8 cellular contexts compared by ENCODE assay signal in the genomic region with DNA sequence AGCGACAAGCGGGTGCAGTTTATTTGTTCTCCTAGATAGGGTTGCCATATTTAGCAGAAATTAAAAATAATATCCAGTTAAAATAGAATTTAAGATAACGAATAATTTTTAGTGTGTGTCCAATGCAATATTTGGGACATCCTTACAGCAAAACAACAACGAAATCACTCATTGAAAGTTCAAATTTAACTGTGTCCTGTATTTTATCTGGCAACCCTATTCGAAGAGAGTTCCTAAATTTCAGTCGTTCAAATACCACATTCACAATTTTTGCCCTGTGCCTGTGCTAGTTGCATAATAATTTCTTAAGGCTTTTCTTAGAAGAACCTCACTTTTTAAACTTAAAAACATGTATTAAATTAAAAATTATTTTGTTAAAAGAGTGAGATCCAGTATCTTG. TPM values are rescaled to one million over a fixed set of nuclear protein-coding genes. Genes with fewer than 3 reads are reported as not detected.
DNase-seq lines count a peak whose midpoint lies in the region; ATAC-seq and TF ChIP-seq lines count a peak whose summit lies in the region.

No MANE protein-coding gene starts in this region.

- H3K79me1 ChIP-seq in trophoblast cell (ENCODE audit: low read length) = peaks cover 4% of the 10 kb centered on the region

- TF ChIP-seq POLR2A in esophagus squamous epithelium (IDR thresholded peaks at IDR 0.05) = no peak

- DNase-seq in DND-41 (no peak), SJSA1 (ENCODE audit: low read depth in 1 of 2, low spot score in 2 of 2) (no peak), esophagus squamous epithelium (lab: John Stamatoyannopoulos, UW) (no peak), trophoblast cell (no peak), AG08395 (ENCODE audit: low spot score) (no peak), NCI-H526 (lab: John Stamatoyannopoulos, UW) (no peak), NCI-H2171 (lab: John Stamatoyannopoulos, UW) (no peak), NCI-H524 treated with DMSO at 0.1 percent for 48 hours (lab: John Stamatoyannopoulos, UW) (no peak)

- no peak overlapping the region for H2BK12ac ChIP-seq in trophoblast cell (ENCODE audit: low read length)

- H3K9me3 ChIP-seq in DND-41 (ENCODE audit: insufficient read depth, low read length, severe bottlenecking) = no peaks in the 10 kb centered on the region
- H3K9me3 ChIP-seq in SJSA1 (replicated peaks) = no peaks in the 10 kb centered on the region
- no peaks in the 10 kb centered on the region for H3K9me3 ChIP-seq in esophagus squamous epithelium
- no peaks in the 10 kb centered on the region for H3K9me3 ChIP-seq in trophoblast cell (ENCODE audit: insufficient read depth, low read depth, low read length)

- H2BK5ac ChIP-seq in trophoblast cell (ENCODE audit: low read depth, low read length, poor library complexity) = no peak overlapping the region

- no peak overlapping the region for H3K14ac ChIP-seq in trophoblast cell (ENCODE audit: low read length)

- H3K4ac ChIP-seq in trophoblast cell (ENCODE audit: low read depth, low read length) = peak overlapping the region; percentile 95

- peak overlapping the region; percentile 85 for H3K4me2 ChIP-seq in DND-41 (ENCODE audit: insufficient read depth, low read length)
- H3K4me2 ChIP-seq in trophoblast cell (ENCODE audit: low read length) = peak overlapping the region; percentile 72

- no peak overlapping the region for H2BK120ac ChIP-seq in trophoblast cell (ENCODE audit: insufficient read depth, low read length, poor library complexity)

- peaks cover 26% of the 10 kb centered on the region for H4K20me1 ChIP-seq in DND-41 (ENCODE audit: insufficient read depth, low read length)

- H3K36me3 ChIP-seq in DND-41 (ENCODE audit: insufficient read depth, low read length) = peaks cover 22% of the 10 kb centered on the region
- peaks cover 35% of the 10 kb centered on the region for H3K36me3 ChIP-seq in SJSA1
- H3K36me3 ChIP-seq in esophagus squamous epithelium = peaks cover 0 to 3% (median 0%) of the 10 kb centered on the region in 3 donors
- peaks cover 0 to 5% of the 10 kb centered on the region in 2 experiments for H3K36me3 ChIP-seq in trophoblast cell (ENCODE audit: control insufficient read depth in 1 of 2, insufficient read depth in 2 of 2, low read length in 2 of 2)

- ATAC-seq in DND-41 (ENCODE audit: insufficient read depth, low read depth) = no peak

- peak overlapping the region; percentile 91 for H2AFZ ChIP-seq in DND-41 (ENCODE audit: low read depth, low read length)
- H2AFZ ChIP-seq in trophoblast cell (ENCODE audit: insufficient read depth, low read length, poor library complexity) = no peak overlapping the region

- no peak overlapping the region for H4K91ac ChIP-seq in trophoblast cell (ENCODE audit: low read depth, low read length)

- H3K27ac ChIP-seq in DND-41 (ENCODE audit: low read length) (peak overlapping the region; percentile 94), SJSA1 (peak overlapping the region; percentile 94), esophagus squamous epithelium (peak overlapping the region; percentile 96 to 100 (median 98)), trophoblast cell (ENCODE audit: low read depth, low read length) (no peak overlapping the region)

- peaks cover 47% of the 10 kb centered on the region for H3K4me1 ChIP-seq in DND-41 (ENCODE audit: insufficient read depth, low read length)
- H3K4me1 ChIP-seq in SJSA1 (replicated peaks) = peaks cover 17% of the 10 kb centered on the region
- H3K4me1 ChIP-seq in esophagus squamous epithelium = peaks cover 8 to 68% (median 31%) of the 10 kb centered on the region in 3 donors
- peaks cover 0 to 3% of the 10 kb centered on the region in 2 experiments for H3K4me1 ChIP-seq in trophoblast cell (ENCODE audit: control insufficient read depth in 1 of 2, insufficient read depth in 2 of 2, low read length in 2 of 2)

- 12 to 15% methylated on average over 6 of the region's 6 CpGs for WGBS in esophagus squamous epithelium, 2 donors
- WGBS in trophoblast cell (ENCODE audit: extremely low coverage, insufficient coverage, insufficient read length) = no CpG with 5 or more reads among the region's 6 CpGs

- H2AK5ac ChIP-seq in trophoblast cell (ENCODE audit: low read length) = no peak overlapping the region

- H4K12ac ChIP-seq in trophoblast cell (ENCODE audit: low read depth, low read length) = peak overlapping the region; percentile 88

- peaks cover 55% of the 10 kb centered on the region for H3K79me2 ChIP-seq in DND-41 (ENCODE audit: insufficient read depth, low read length)
- peaks cover 4% of the 10 kb centered on the region for H3K79me2 ChIP-seq in trophoblast cell (ENCODE audit: control insufficient read depth, insufficient read depth, low read length, poor library complexity)

- TF ChIP-seq CTCF in DND-41 (IDR thresholded peaks at IDR 0.05; ENCODE audit: borderline replicate concordance, extremely low read depth, low read length, poor library complexity, severe bottlenecking) (no peak), esophagus squamous epithelium (IDR thresholded peaks at IDR 0.05) (no peak)

- no peak overlapping the region for H4K8ac ChIP-seq in trophoblast cell (ENCODE audit: low read depth, low read length)

- H3K18ac ChIP-seq in trophoblast cell (ENCODE audit: low read length) = no peak overlapping the region

- H3K9ac ChIP-seq in DND-41 (ENCODE audit: low read depth, low read length) = peak overlapping the region; percentile 94
- no peak overlapping the region for H3K9ac ChIP-seq in trophoblast cell (ENCODE audit: low read length)

- no peak overlapping the region for H3K23ac ChIP-seq in trophoblast cell (ENCODE audit: low read length)

- H3K4me3 ChIP-seq in DND-41 (ENCODE audit: low read depth in 1 of 2, low read length in 2 of 2) (peak overlapping the region; percentile 89 to 98), SJSA1 (peak overlapping the region; percentile 68), esophagus squamous epithelium (peak overlapping the region; percentile 59 to 94 (median 88)), trophoblast cell (ENCODE audit: low read depth, low read length) (peak overlapping the region; percentile 89)

- H3K27me3 ChIP-seq in DND-41 (ENCODE audit: insufficient read depth, low read length, poor library complexity) = no peaks in the 10 kb centered on the region
- H3K27me3 ChIP-seq in SJSA1 (replicated peaks) = no peaks in the 10 kb centered on the region
- no peaks in the 10 kb centered on the region for H3K27me3 ChIP-seq in esophagus squamous epithelium
- no peaks in the 10 kb centered on the region for H3K27me3 ChIP-seq in trophoblast cell (ENCODE audit: insufficient read depth, low read length)

- intact Hi-C loops in esophagus squamous epithelium (cut with DNase I) = loop anchor here (5.0 kb wide), 1 partner anchor 55 kb away; the partner anchor contains the start of gene TET3

RNA-seq across cellular contexts. Expression of gene DGUOK, which starts 0.7 kb away (rescaled TPM):
- 94.7 and 99.8 TPM in 2 replicates for total RNA-seq in SJSA1 (2014; rRNA removed; shearing (Covaris generic))
- 10 to 100 TPM; 23.5 to 53.4 (median 40.2) TPM for total RNA-seq in esophagus squamous epithelium
- polyA plus RNA-seq in trophoblast cell (2013) = 94.1 and 96.1 TPM in 2 replicates

RNA-seq across cellular contexts. Expression of gene ACTG2, which starts 34.5 kb away (rescaled TPM):
- total RNA-seq in SJSA1 (2014; rRNA removed; shearing (Covaris generic)) = 78.8 and 135 TPM in 2 replicates
- 100 to 1,000 TPM in 3 of 4 donors, 10 to 100 TPM in 1; 37.7 to 809 (median 109) TPM for total RNA-seq in esophagus squamous epithelium
- 5.7 and 5.8 TPM in 2 replicates for polyA plus RNA-seq in trophoblast cell (2013)

RNA-seq across cellular contexts. Expression of gene TET3, which starts 57.4 kb away (rescaled TPM):
- total RNA-seq in SJSA1 (2014; rRNA removed; shearing (Covaris generic)) = 2.1 and 2.4 TPM in 2 replicates
- total RNA-seq in esophagus squamous epithelium = 10 to 100 TPM in 3 of 4 donors, 1 to 10 TPM in 1; 6.6 to 20.2 (median 16.2) TPM
- polyA plus RNA-seq in trophoblast cell (2013) = 11.2 and 11.7 TPM in 2 replicates
